Comparison of ENCODE assay signal across 25 cellular contexts in the genomic region with DNA sequence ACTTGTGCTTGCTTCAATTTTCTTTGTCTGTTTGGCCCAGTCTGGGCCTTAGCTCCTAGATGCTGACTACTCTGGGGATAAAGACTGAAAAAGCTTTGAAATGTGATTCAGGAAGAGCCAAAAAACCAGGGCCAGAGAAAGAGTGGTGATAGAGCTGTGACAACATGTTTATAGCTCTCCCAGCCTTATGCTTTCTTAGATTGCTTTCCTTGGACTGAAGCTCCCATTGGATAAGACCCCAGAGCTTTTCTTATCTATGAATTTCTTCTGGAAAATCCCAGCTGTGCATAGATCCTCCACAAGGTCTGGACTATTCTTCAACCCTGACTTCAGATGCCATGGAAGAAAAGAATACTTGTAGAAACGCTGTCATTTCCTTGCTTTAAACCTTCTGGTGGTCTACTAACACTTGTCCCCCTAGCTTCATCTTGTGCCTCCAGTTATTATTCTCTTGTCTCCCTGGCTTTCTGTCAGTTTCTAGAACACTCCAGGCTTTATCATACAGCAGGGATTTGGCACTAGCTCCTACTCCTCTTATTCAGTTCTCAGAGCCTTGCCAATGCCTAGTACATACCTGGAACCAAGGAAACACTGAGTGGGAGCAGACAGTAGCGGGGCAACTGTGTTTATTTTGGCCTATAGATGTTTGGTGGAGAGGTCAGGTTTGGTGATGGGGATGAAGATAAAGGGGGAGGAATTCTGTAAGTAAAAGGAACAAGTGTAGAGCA. TPM values are rescaled to one million over a fixed set of nuclear protein-coding genes. Genes with fewer than 3 reads are reported as not detected.
"Had no signal": no experiment of that assay in that cellular context is flagged by ENCODE, and none has a peak within 500 bp of the region (broad histone marks: within the 10 kb centered on the region; RNA-seq: fewer than 3 reads in every experiment).

No MANE protein-coding gene starts in this region.

- H3K9me3 ChIP-seq: breast epithelium, pancreas, psoas muscle, transverse colon had no signal

- H3K4me3 Mint-ChIP-seq: activated CD4-positive, alpha-beta T cell treated with anti-CD3 and anti-CD28 coated beads, Interleukin-2, amount 10 ng/mL, durations not matched to agents 24 days and 14 days; activated naive CD8-positive, alpha-beta T cell treated with anti-CD3 and anti-CD28 coated beads for 36 hours; endodermal cell; natural killer cell had no signal

- H3K27ac Mint-ChIP-seq: activated CD4-positive, alpha-beta T cell treated with anti-CD3 and anti-CD28 coated beads, Interleukin-2, amount 10 ng/mL, durations not matched to agents 24 days and 14 days; activated naive CD8-positive, alpha-beta T cell treated with anti-CD3 and anti-CD28 coated beads for 36 hours; endodermal cell; natural killer cell; stimulated activated effector memory CD8-positive, alpha-beta T cell treated with anti-CD3 and anti-CD28 coated beads, Interleukin-12 subunit alpha, Interleukin-12 subunit beta, amount 100 ng/mL, for 72 hours had no signal

- ATAC-seq: activated CD4-positive, CD25-positive, alpha-beta regulatory T cell treated with anti-CD3 and anti-CD28 coated beads, Interleukin-2, amount 50 U/mL, for 24 hours; natural killer cell; pancreas; stimulated activated effector memory CD8-positive, alpha-beta T cell treated with anti-CD3 and anti-CD28 coated beads, Interleukin-12 subunit alpha, Interleukin-12 subunit beta, amount 100 ng/mL, for 72 hours had no signal

- H3K4me2 ChIP-seq: hepatocyte had no signal

- H3K9me3 Mint-ChIP-seq: activated CD4-positive, alpha-beta T cell treated with anti-CD3 and anti-CD28 coated beads, Interleukin-2, amount 10 ng/mL, durations not matched to agents 24 days and 14 days; activated naive CD8-positive, alpha-beta T cell treated with anti-CD3 and anti-CD28 coated beads for 36 hours; endodermal cell; natural killer cell; stimulated activated effector memory CD8-positive, alpha-beta T cell treated with anti-CD3 and anti-CD28 coated beads, Interleukin-12 subunit alpha, Interleukin-12 subunit beta, amount 100 ng/mL, for 72 hours had no signal

- H3K27me3 ChIP-seq: hepatocyte, pancreas, transverse colon had no signal

- H3K27ac ChIP-seq: breast epithelium, hepatocyte, pancreas, transverse colon, VCaP had no signal

- H3K36me3 Mint-ChIP-seq: activated naive CD8-positive, alpha-beta T cell treated with anti-CD3 and anti-CD28 coated beads for 36 hours; natural killer cell; stimulated activated effector memory CD8-positive, alpha-beta T cell treated with anti-CD3 and anti-CD28 coated beads, Interleukin-12 subunit alpha, Interleukin-12 subunit beta, amount 100 ng/mL, for 72 hours had no signal

- H3K4me1 Mint-ChIP-seq: endodermal cell had no signal

- H3K4me3 ChIP-seq: breast epithelium, coronary artery, hepatocyte, pancreas, psoas muscle, transverse colon had no signal

- DNase-seq: activated CD4-positive, alpha-beta T cell treated with anti-CD3 and anti-CD28 coated beads, Interleukin-2, amount 10 ng/mL, durations not matched to agents 24 days and 14 days; activated CD8-positive, alpha-beta memory T cell treated with anti-CD3 and anti-CD28 coated beads, Interleukin-2, amount 50 U/mL, for 4 hours; activated naive CD4-positive, alpha-beta T cell treated with Interleukin-2 at 50 U/mL for 16 hours; activated naive CD8-positive, alpha-beta T cell treated with anti-CD3 and anti-CD28 coated beads for 36 hours; activated T-cell treated with anti-CD3 and anti-CD28 coated beads, Interleukin-2, amount 50 U/mL, for 48 hours; cerebellar nuclear complex; midbrain; natural killer cell; pancreas; psoas muscle; small intestine; stimulated activated CD4-positive, alpha-beta T cell treated with anti-CD3 and anti-CD28 coated beads, Interleukin-2, amount 100 ng/mL, for 24 hours; transverse colon had no signal

- H3K4me1 ChIP-seq: breast epithelium, pancreas, psoas muscle, transverse colon had no signal

- H3K36me3 ChIP-seq: breast epithelium, pancreas had no signal

- H3K27me3 Mint-ChIP-seq: activated CD4-positive, alpha-beta T cell treated with anti-CD3 and anti-CD28 coated beads, Interleukin-2, amount 10 ng/mL, durations not matched to agents 24 days and 14 days; activated naive CD8-positive, alpha-beta T cell treated with anti-CD3 and anti-CD28 coated beads for 36 hours had no signal

RNA-seq across cellular contexts. Expression of gene TEX13D, which starts 57.1 kb away (rescaled TPM):
- total RNA-seq: activated CD4-positive, alpha-beta T cell treated with anti-CD3 and anti-CD28 coated beads, Interleukin-2, amount 10 ng/mL, durations not matched to agents 24 days and 14 days; breast epithelium; endodermal cell; fibroblast of villous mesenchyme; glomerular endothelial cell; hepatocyte; liver; pancreas; psoas muscle; sciatic nerve; T-helper 2 cell treated with Interferon-gamma antibody and Interleukin-4, amounts not matched to agents 100 ng/mL and 5 ng/mL, for 36 hours had no signal
- polyA plus RNA-seq: hepatocyte, liver, small intestine had no signal
